ENCODE assay signal across 8 cellular contexts in the genomic region with DNA sequence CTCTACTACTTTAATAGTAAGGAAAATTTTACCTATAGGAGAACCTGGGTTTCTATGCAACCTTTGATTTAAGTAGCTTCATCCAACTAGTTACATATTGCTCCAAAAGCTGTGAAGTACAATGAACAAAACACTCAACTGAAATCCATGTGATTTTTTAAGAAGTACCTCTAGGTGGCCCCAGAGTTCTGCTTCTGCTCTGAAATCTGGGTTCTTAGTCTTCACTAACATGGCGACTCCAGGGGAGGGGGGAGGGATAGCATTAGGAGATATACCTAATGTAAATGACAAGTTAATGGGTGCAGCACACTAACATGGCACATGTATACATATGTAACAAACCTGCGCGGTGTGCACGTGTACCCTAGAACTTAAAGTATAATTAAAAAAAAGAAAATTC.
DNase-seq lines count a peak whose midpoint lies in the region; ATAC-seq and TF ChIP-seq lines count a peak whose summit lies in the region.

No MANE protein-coding gene starts in this region.

- intact Hi-C loops in lower lobe of right lung (cut with DNase I): no loop called here

- peak; percentile 73 for ATAC-seq in HG02840 (IDR thresholded peaks at IDR 0.05; ENCODE audit: low FRiP score, unreplicated experiment)
- ATAC-seq in thoracic aorta (ENCODE audit: insufficient number of reproducible peaks, low FRiP score, low read depth): no peak
- ATAC-seq in lower lobe of right lung: no peak

- H3K9me3 ChIP-seq in thoracic aorta: no peaks in the 10 kb centered on the region
- no peaks in the 10 kb centered on the region for H3K9me3 ChIP-seq in lower lobe of right lung

- no peak overlapping the region for H3K27ac ChIP-seq in thoracic aorta
- no peak overlapping the region for H3K27ac ChIP-seq in lower lobe of right lung

- H3K36me3 ChIP-seq in thoracic aorta (no peaks in the 10 kb centered on the region), lower lobe of right lung (no peaks in the 10 kb centered on the region)

- H3K4me1 ChIP-seq in thoracic aorta (ENCODE audit: control insufficient read depth in 1 of 2, low read depth in 2 of 2) (no peaks in the 10 kb centered on the region), lower lobe of right lung (no peaks in the 10 kb centered on the region)

- H3K27me3 ChIP-seq in thoracic aorta (replicated peaks; ENCODE audit: insufficient read depth): no peaks in the 10 kb centered on the region
- no peaks in the 10 kb centered on the region for H3K27me3 ChIP-seq in lower lobe of right lung (ENCODE audit: low read depth)

- H3K4me3 ChIP-seq in thoracic aorta (no peak overlapping the region), lower lobe of right lung (no peak overlapping the region)

- DNase-seq in A172 (ENCODE audit: low spot score): peak; percentile 66
- peak; percentile 3 for DNase-seq in NCI-H510A (lab: John Stamatoyannopoulos, UW)
- peak; percentile 6 to 29 for DNase-seq in dermis microvascular lymphatic vessel endothelial cell (ENCODE audit: low read depth in 2 of 2)
- no peak for DNase-seq in thoracic aorta (ENCODE audit: low spot score)
- DNase-seq in lower lobe of right lung: no peak
- no peak for DNase-seq in LoVo (ENCODE audit: low spot score)

- TF ChIP-seq CTCF in GM12872 (IDR thresholded peaks at IDR 0.05; ENCODE audit: insufficient read depth, low read depth, low read length) (peak; percentile 26; the same call in 1 of the 3 replicates), thoracic aorta (IDR thresholded peaks at IDR 0.05) (peak; percentile 18), lower lobe of right lung (IDR thresholded peaks at IDR 0.05) (no peak)

Comparison
In these comparisons a context has a peak if more than half of its experiments do, and no peak if none do; other contexts are left out.
1. DNase-seq: peak in A172 (single experiment), NCI-H510A (single experiment) and dermis microvascular lymphatic vessel endothelial cell (2 of 2); none in thoracic aorta (single experiment), lower lobe of right lung (single experiment) and LoVo (single experiment).